10 cellular contexts compared by ENCODE assay signal in genomic region chr20:24102290-24102689, GRCh38.
DNase-seq lines count a peak whose midpoint lies in the region; ATAC-seq and TF ChIP-seq lines count a peak whose summit lies in the region.
"Had no signal": no experiment of that assay in that cellular context is flagged by ENCODE, and none has a peak within 500 bp of the region (broad histone marks: within the 10 kb centered on the region; RNA-seq: fewer than 3 reads in every experiment).

No MANE protein-coding gene starts in this region.

- ATAC-seq in GM23338: peak; percentile 99
- ATAC-seq in GM21526 (IDR thresholded peaks at IDR 0.05; ENCODE audit: low FRiP score, unreplicated experiment): no peak
- ATAC-seq in left cardiac atrium: no peak

- H3K36me3 ChIP-seq in GM23338 (ENCODE audit: insufficient read depth): no peaks in the 10 kb centered on the region
- H3K36me3 ChIP-seq: pancreas had no signal

- no peak overlapping the region for H3K27ac ChIP-seq in GM23338 (ENCODE audit: low read depth)
- H3K27ac ChIP-seq: pancreas had no signal

- H3K27me3 Mint-ChIP-seq in GM23338 (ENCODE audit: insufficient read depth, low read depth, poor library complexity) (peaks cover 9% of the 10 kb centered on the region), immature natural killer cell (ENCODE audit: low read depth in 3 of 3) (peaks cover 0 to 4% (median 0%) of the 10 kb centered on the region in 3 donors)
- H3K27me3 Mint-ChIP-seq: activated naive CD4-positive, alpha-beta T cell treated with anti-CD3 and anti-CD28 coated beads, Interleukin-2, amount 50 U/mL, for 24 hours had no signal

- H3K36me3 Mint-ChIP-seq in GM23338 (ENCODE audit: low read depth) (no peaks in the 10 kb centered on the region), immature natural killer cell (peaks cover 0 to 2% (median 0%) of the 10 kb centered on the region in 3 donors)
- H3K36me3 Mint-ChIP-seq: activated naive CD4-positive, alpha-beta T cell treated with anti-CD3 and anti-CD28 coated beads, Interleukin-2, amount 50 U/mL, for 24 hours had no signal

- intact Hi-C loops in left cardiac atrium (cut with DNase I): no loop called here

- no peaks in the 10 kb centered on the region for H3K4me1 ChIP-seq in GM23338 (ENCODE audit: insufficient read depth)
- H3K4me1 ChIP-seq: pancreas had no signal

- H3K27me3 ChIP-seq in GM23338 (ENCODE audit: insufficient read depth): no peaks in the 10 kb centered on the region
- H3K27me3 ChIP-seq: pancreas had no signal

- no peak overlapping the region for H3K4me3 ChIP-seq in GM23338
- H3K4me3 ChIP-seq: pancreas had no signal

- H3K9me3 Mint-ChIP-seq in GM23338 (no peaks in the 10 kb centered on the region), immature natural killer cell (no peaks in the 10 kb centered on the region)
- H3K9me3 Mint-ChIP-seq: activated naive CD4-positive, alpha-beta T cell treated with anti-CD3 and anti-CD28 coated beads, Interleukin-2, amount 50 U/mL, for 24 hours had no signal

- DNase-seq in CD1c-positive myeloid dendritic cell (ENCODE audit: extremely low spot score): peak; percentile 25
- peak; percentile 73 for DNase-seq in GM23338 (ENCODE audit: low spot score)
- peak; percentile 24 for DNase-seq in SKM-1 treated with dmso at 0.1 percent for 144 hours (lab: John Stamatoyannopoulos, UW; ENCODE audit: unreplicated experiment)
- DNase-seq in immature natural killer cell: peak; percentile 32 to 51 (median 39)
- no peak for DNase-seq in activated CD4-positive, CD25-positive, alpha-beta regulatory T cell treated with anti-CD3 and anti-CD28 coated beads, Interleukin-2, amount 50 U/mL, for 72 hours
- no peak for DNase-seq in left cardiac atrium
- no peak for DNase-seq in HPDE6-E6E7 (ENCODE audit: extremely low spot score)
- DNase-seq: pancreas had no signal

- no peak overlapping the region for H3K27ac Mint-ChIP-seq in GM23338
- peak overlapping the region in 2 of 6 donors; percentile 36 to 41 for H3K27ac Mint-ChIP-seq in immature natural killer cell
- H3K27ac Mint-ChIP-seq: activated naive CD4-positive, alpha-beta T cell treated with anti-CD3 and anti-CD28 coated beads, Interleukin-2, amount 50 U/mL, for 24 hours had no signal

- no peak overlapping the region for H3K4me2 ChIP-seq in GM23338

- H3K4me3 Mint-ChIP-seq in GM23338 (no peak overlapping the region), immature natural killer cell (no peak overlapping the region)
- H3K4me3 Mint-ChIP-seq: activated naive CD4-positive, alpha-beta T cell treated with anti-CD3 and anti-CD28 coated beads, Interleukin-2, amount 50 U/mL, for 24 hours had no signal

- H3K4me1 Mint-ChIP-seq in GM23338: no peaks in the 10 kb centered on the region
- H3K4me1 Mint-ChIP-seq in immature natural killer cell: peaks cover 10 to 17% of the 10 kb centered on the region in 2 donors

- no peaks in the 10 kb centered on the region for H3F3A ChIP-seq in GM23338 (replicated peaks; ENCODE audit: low read depth)

- H4K20me1 ChIP-seq in GM23338 (replicated peaks; ENCODE audit: insufficient read depth): no peaks in the 10 kb centered on the region

- no peaks in the 10 kb centered on the region for H3K9me2 ChIP-seq in GM23338 (ENCODE audit: insufficient read depth)

- H2AFZ ChIP-seq in GM23338: peak overlapping the region; percentile 83

- H3K79me2 ChIP-seq in GM23338 (replicated peaks; ENCODE audit: insufficient read depth): no peaks in the 10 kb centered on the region

- TF ChIP-seq CTCF in GM23338 (conservative IDR thresholded peaks at IDR 0.05; ENCODE audit: low read depth in 2 of 2): peak; percentile 66 to 81

TF ChIP-seq in GM23338, 12 proteins besides CTCF, POLR2A, EP300 and RAD21 (continues in another document):
- TF ChIP-seq, protein P1, sequence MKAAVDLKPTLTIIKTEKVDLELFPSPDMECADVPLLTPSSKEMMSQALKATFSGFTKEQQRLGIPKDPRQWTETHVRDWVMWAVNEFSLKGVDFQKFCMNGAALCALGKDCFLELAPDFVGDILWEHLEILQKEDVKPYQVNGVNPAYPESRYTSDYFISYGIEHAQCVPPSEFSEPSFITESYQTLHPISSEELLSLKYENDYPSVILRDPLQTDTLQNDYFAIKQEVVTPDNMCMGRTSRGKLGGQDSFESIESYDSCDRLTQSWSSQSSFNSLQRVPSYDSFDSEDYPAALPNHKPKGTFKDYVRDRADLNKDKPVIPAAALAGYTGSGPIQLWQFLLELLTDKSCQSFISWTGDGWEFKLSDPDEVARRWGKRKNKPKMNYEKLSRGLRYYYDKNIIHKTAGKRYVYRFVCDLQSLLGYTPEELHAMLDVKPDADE (IDR thresholded peaks at IDR 0.05): no peak
- TF ChIP-seq EZH2phosphoT487 (IDR thresholded peaks at IDR 0.05; ENCODE audit: unreplicated experiment) (no peak), ZNF331 (CRISPR knock-in tag; IDR thresholded peaks at IDR 0.05; ENCODE audit: low read depth) (no peak), ZNF114 (CRISPR knock-in tag; IDR thresholded peaks at IDR 0.05) (no peak), EZH2 (IDR thresholded peaks at IDR 0.05; ENCODE audit: low read depth, unreplicated experiment) (no peak), POLR2AphosphoS5 (IDR thresholded peaks at IDR 0.05; ENCODE audit: low read depth) (no peak), JUNB (IDR thresholded peaks at IDR 0.05; ENCODE audit: unreplicated experiment) (no peak), NANOG (IDR thresholded peaks at IDR 0.05; ENCODE audit: borderline replicate concordance) (no peak)
- TF ChIP-seq, protein P2, sequence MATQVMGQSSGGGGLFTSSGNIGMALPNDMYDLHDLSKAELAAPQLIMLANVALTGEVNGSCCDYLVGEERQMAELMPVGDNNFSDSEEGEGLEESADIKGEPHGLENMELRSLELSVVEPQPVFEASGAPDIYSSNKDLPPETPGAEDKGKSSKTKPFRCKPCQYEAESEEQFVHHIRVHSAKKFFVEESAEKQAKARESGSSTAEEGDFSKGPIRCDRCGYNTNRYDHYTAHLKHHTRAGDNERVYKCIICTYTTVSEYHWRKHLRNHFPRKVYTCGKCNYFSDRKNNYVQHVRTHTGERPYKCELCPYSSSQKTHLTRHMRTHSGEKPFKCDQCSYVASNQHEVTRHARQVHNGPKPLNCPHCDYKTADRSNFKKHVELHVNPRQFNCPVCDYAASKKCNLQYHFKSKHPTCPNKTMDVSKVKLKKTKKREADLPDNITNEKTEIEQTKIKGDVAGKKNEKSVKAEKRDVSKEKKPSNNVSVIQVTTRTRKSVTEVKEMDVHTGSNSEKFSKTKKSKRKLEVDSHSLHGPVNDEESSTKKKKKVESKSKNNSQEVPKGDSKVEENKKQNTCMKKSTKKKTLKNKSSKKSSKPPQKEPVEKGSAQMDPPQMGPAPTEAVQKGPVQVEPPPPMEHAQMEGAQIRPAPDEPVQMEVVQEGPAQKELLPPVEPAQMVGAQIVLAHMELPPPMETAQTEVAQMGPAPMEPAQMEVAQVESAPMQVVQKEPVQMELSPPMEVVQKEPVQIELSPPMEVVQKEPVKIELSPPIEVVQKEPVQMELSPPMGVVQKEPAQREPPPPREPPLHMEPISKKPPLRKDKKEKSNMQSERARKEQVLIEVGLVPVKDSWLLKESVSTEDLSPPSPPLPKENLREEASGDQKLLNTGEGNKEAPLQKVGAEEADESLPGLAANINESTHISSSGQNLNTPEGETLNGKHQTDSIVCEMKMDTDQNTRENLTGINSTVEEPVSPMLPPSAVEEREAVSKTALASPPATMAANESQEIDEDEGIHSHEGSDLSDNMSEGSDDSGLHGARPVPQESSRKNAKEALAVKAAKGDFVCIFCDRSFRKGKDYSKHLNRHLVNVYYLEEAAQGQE (IDR thresholded peaks at IDR 0.05; ENCODE audit: unreplicated experiment): no peak

Comparison
In these comparisons a context has a peak if more than half of its experiments do, and no peak if none do; other contexts are left out.
1. DNase-seq: peak in CD1c-positive myeloid dendritic cell (single experiment), GM23338 (single experiment), SKM-1 treated with dmso at 0.1 percent for 144 hours (single experiment) and immature natural killer cell (3 of 3); none in activated CD4-positive, CD25-positive, alpha-beta regulatory T cell treated with anti-CD3 and anti-CD28 coated beads, Interleukin-2, amount 50 U/mL, for 72 hours (single experiment), left cardiac atrium (single experiment) and HPDE6-E6E7 (single experiment).